8 cellular contexts compared by ENCODE assay signal in genomic region chr7:41940760-41941343, GRCh38.
DNase-seq lines count a peak whose midpoint lies in the region; ATAC-seq, FAIRE-seq and TF ChIP-seq lines count a peak whose summit lies in the region.

No MANE protein-coding gene starts in this region.

- H3K36me3 Mint-ChIP-seq in immature natural killer cell = no peaks in the 10 kb centered on the region

- no peaks in the 10 kb centered on the region for H3K36me3 ChIP-seq in body of pancreas (replicated peaks in 1 of 2; ENCODE audit: insufficient read depth in 1 of 2, low read depth in 2 of 2)

- H3K4me1 ChIP-seq in body of pancreas = peaks cover 9% of the 10 kb centered on the region

- H3K27me3 Mint-ChIP-seq in immature natural killer cell (ENCODE audit: low read depth in 3 of 3) = peaks cover 2 to 13% (median 4%) of the 10 kb centered on the region in 3 donors

- FAIRE-seq in GM12891 (lab: Jason Lieb, UNC) = peak; percentile 94

- peaks cover 11 to 20% of the 10 kb centered on the region in 2 donors for H3K4me1 Mint-ChIP-seq in immature natural killer cell

- H3K4me3 Mint-ChIP-seq in immature natural killer cell = no peak overlapping the region

- intact Hi-C loops in body of pancreas (cut with DNase I) = no loop called here

- TF ChIP-seq CTCF in 22Rv1 (IDR thresholded peaks at IDR 0.05) = peak; percentile 96
- peak; percentile 71 to 84 (median 81) for TF ChIP-seq CTCF in body of pancreas (IDR thresholded peaks at IDR 0.05)

- H3K4me3 ChIP-seq in body of pancreas = no peak overlapping the region

- no peak overlapping the region for H3K27ac Mint-ChIP-seq in immature natural killer cell

- DNase-seq in GM12891 (ENCODE audit: insufficient read length, low spot score) (peak; percentile 33), NCI-H1092 treated with DMSO at 0.1 percent for 48 hours (lab: John Stamatoyannopoulos, UW) (peak; percentile 63), T-helper 22 cell (ENCODE audit: low read depth) (peak; percentile 1), body of pancreas (peak; percentile 69 to 76 (median 73)), immature natural killer cell (peak; percentile 45 to 51 (median 46))
- DNase-seq in stimulated activated CD4-positive, alpha-beta T cell treated with anti-CD3 and anti-CD28 coated beads, Interleukin-15, amount 100 ng/mL, for 24 hours = peak; percentile 59

- WGBS in body of pancreas, 2 donors = 3 to 8% methylated on average over 6 of the region's 6 CpGs

- H3K27ac ChIP-seq in 22Rv1 (no peak overlapping the region), body of pancreas (no peak overlapping the region)

- TF ChIP-seq POLR2A in GM12891 (IDR thresholded peaks at IDR 0.05; ENCODE audit: low read depth, low read length) (no peak), body of pancreas (IDR thresholded peaks at IDR 0.05) (no peak)

- no peaks in the 10 kb centered on the region for H3K9me3 ChIP-seq in body of pancreas

- ATAC-seq in HG02678 (IDR thresholded peaks at IDR 0.05; ENCODE audit: unreplicated experiment) (peak; percentile 72), body of pancreas (peak; percentile 80)

- peaks cover 0 to 3% (median 0%) of the 10 kb centered on the region in 6 donors for H3K9me3 Mint-ChIP-seq in immature natural killer cell

- H3K27me3 ChIP-seq in body of pancreas = peaks cover 0 to 10% of the 10 kb centered on the region in 2 donors

TF ChIP-seq in GM12891, 5 proteins besides CTCF, POLR2A, EP300 and RAD21:
- TF ChIP-seq TAF1 (IDR thresholded peaks at IDR 0.05; ENCODE audit: low read depth, low read length) (no peak), POU2F2 (IDR thresholded peaks at IDR 0.05; ENCODE audit: low read depth, low read length) (no peak), POLR2AphosphoS5 (IDR thresholded peaks at IDR 0.05; ENCODE audit: low read depth, low read length) (no peak), SPI1 (IDR thresholded peaks at IDR 0.05; ENCODE audit: low read depth, low read length) (no peak), PAX5 (IDR thresholded peaks at IDR 0.05; ENCODE audit: insufficient read depth, low read length, severe bottlenecking) (no peak)

Comparison
In these comparisons a context has a peak if more than half of its experiments do, and no peak if none do; other contexts are left out.
1. DNase-seq: peak in every context shown above with its lines; median percentile 73 in body of pancreas; 63 in NCI-H1092 treated with DMSO at 0.1 percent for 48 hours; 59 in stimulated activated CD4-positive, alpha-beta T cell treated with anti-CD3 and anti-CD28 coated beads, Interleukin-15, amount 100 ng/mL, for 24 hours; 46 in immature natural killer cell; 33 in GM12891; 1 in T-helper 22 cell.